ENCODE assay signal across 33 cellular contexts in the genomic region with DNA sequence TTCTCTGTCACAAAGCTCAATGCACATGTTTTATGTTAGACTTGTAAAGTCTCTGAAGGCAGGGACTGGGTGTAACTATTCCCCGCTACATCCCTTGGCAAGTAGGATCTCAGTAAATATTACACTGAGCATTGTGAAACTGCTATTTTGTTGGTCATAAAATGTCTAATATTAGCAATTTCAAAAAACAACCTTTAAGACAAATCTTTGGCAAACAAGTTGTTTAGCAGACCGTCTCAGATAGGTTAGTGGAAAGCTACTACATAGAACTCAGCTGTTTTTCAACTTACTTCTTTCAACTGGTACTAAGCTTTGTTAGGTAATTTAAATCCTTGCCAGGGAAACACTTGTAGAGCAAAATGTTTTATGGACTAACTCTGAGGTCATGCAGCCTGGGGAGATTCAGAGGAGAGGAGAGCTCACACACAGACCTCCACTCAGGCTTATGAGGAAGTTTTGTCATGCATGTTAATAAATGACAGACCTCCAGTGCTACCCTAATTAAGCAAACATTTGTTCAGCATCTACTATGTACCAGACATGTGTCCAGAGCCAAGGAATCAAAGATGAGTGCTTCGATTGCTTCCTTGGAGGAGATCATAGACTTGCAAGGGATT.
A peak's percentile ranks its signal among the peaks of the same experiment; 100 is the strongest.
DNase-seq lines count a peak whose midpoint lies in the region; ATAC-seq, FAIRE-seq and TF ChIP-seq lines count a peak whose summit lies in the region.
"Had no signal": no experiment of that assay in that cellular context is flagged by ENCODE, and none has a peak within 500 bp of the region (broad histone marks: within the 10 kb centered on the region; RNA-seq: fewer than 3 reads in every experiment).

No MANE protein-coding gene starts in this region.

- H3K27me3 ChIP-seq in iPS-20b (ENCODE audit: insufficient read depth, low read length) (no peaks in the 10 kb centered on the region), pancreas (no peaks in the 10 kb centered on the region)
- H3K27me3 ChIP-seq: left lung, MG63, right lobe of liver, upper lobe of left lung had no signal

- CTCF ChIA-PET in OCI-LY7 (lab: Charles Lee; ENCODE audit: unreplicated experiment) = no interaction called here

- no peaks in the 10 kb centered on the region for H4K20me1 ChIP-seq in OCI-LY7 (ENCODE audit: insufficient read depth, low read length)

- H3K36me3 ChIP-seq in iPS-20b (ENCODE audit: insufficient read depth, low read depth, low read length) (no peaks in the 10 kb centered on the region), pancreas (no peaks in the 10 kb centered on the region), OCI-LY7 (ENCODE audit: insufficient read depth, low read length) (no peaks in the 10 kb centered on the region)
- H3K36me3 ChIP-seq: heart right ventricle, left lung, MG63, right lobe of liver, upper lobe of left lung had no signal

- peak overlapping the region; percentile 4; the same call in 1 of the 2 replicates for H3K9ac ChIP-seq in iPS-20b (ENCODE audit: low read depth, low read length)
- H3K9ac ChIP-seq: KMS-11, SK-N-SH had no signal

- no peaks in the 10 kb centered on the region for H3K9me2 ChIP-seq in OCI-LY7 (ENCODE audit: insufficient read depth, low read length)
- H3K9me2 ChIP-seq: SK-N-SH had no signal

- intact Hi-C loops in pancreas (cut with DNase I) (no loop called here), OCI-LY7 (cut with micrococcal nuclease; ENCODE audit: unreplicated experiment) (no loop called here)

- DNase-seq in RCC 7860 (ENCODE audit: low spot score) (peak; percentile 11), pancreas (no peak), NCI-H524 (lab: John Stamatoyannopoulos, UW) (no peak), NCI-H2081 treated with DMSO at 0.1 percent for 48 hours (lab: John Stamatoyannopoulos, UW) (no peak), OCI-LY7 (ENCODE audit: low spot score) (no peak)
- DNase-seq in stimulated activated CD4-positive, alpha-beta T cell treated with anti-CD3 and anti-CD28 coated beads, Interleukin-2, amount 100 ng/mL, for 48 hours = no peak
- DNase-seq: activated gamma-delta T cell; activated naive CD8-positive, alpha-beta T cell treated with anti-CD3 and anti-CD28 coated beads, Interleukin-2, amount 50 U/mL, for 24 hours; activated T-cell treated with anti-CD3 and anti-CD28 coated beads, Interleukin-2, amount 50 U/mL, for 24 hours; AML-193; CD4-positive, CD25-positive, alpha-beta regulatory T cell; foreskin fibroblast; heart right ventricle; left lung; MG63; NCI-H1105 treated with DMSO at 0.1 percent for 48 hours; NCI-H187 treated with DMSO at 0.1 percent for 48 hours; NCI-H2171 treated with DMSO at 0.1 percent for 48 hours; NCI-H524 treated with DMSO at 0.1 percent for 48 hours; PC-9; right lobe of liver; SK-N-SH; stimulated activated CD4-positive, alpha-beta T cell treated with anti-CD3 and anti-CD28 coated beads, Interleukin-4, amount 100 ng/mL, for 4 hours; substantia nigra; upper lobe of left lung had no signal

- peak in 3 of 4 donors; percentile 38 to 61 (median 57) for ATAC-seq in pancreas
- ATAC-seq: activated naive CD8-positive, alpha-beta T cell treated with anti-CD3 and anti-CD28 coated beads, Interleukin-2, amount 50 U/mL, for 24 hours; heart right ventricle; left lung; Right ventricle myocardium inferior had no signal

- TF ChIP-seq CTCF in 22Rv1 (IDR thresholded peaks at IDR 0.05) = no peak
- TF ChIP-seq CTCF in pancreas (IDR thresholded peaks at IDR 0.05) = no peak
- TF ChIP-seq CTCF in OCI-LY7 (conservative IDR thresholded peaks at IDR 0.05; ENCODE audit: low read length) = no peak

- no peak overlapping the region for H3K4me2 ChIP-seq in OCI-LY7 (ENCODE audit: low read length)
- H3K4me2 ChIP-seq: KMS-11, PC-9, SK-N-SH had no signal

- no TSS peak for BruUV-seq in OCI-LY7 (replicated peaks; lab: Mats Ljungman, UMichigan)

- no peaks in the 10 kb centered on the region for H3K79me2 ChIP-seq in OCI-LY7 (ENCODE audit: insufficient read depth, low read depth, low read length)

- H3K9me3 ChIP-seq in iPS-20b (ENCODE audit: insufficient read depth, low read depth, low read length) (peaks cover 4% of the 10 kb centered on the region; the same call in 1 of the 2 replicates), pancreas (peaks cover 0 to 5% (median 0%) of the 10 kb centered on the region in 4 donors), OCI-LY7 (ENCODE audit: low read length) (no peaks in the 10 kb centered on the region)
- H3K9me3 ChIP-seq: MG63, right lobe of liver, upper lobe of left lung had no signal

- no peak for FAIRE-seq in RCC 7860 (lab: Jason Lieb, UNC)
- FAIRE-seq in pancreas (lab: Jason Lieb, UNC) = no peak
- FAIRE-seq: A204.1, D721Med, GM19239 had no signal

- POLR2A ChIA-PET in OCI-LY7 (lab: Charles Lee) = no interaction called here

- 32 to 36% methylated on average over 3 of the region's 3 CpGs for WGBS in pancreas, 2 donors

- H3K27ac ChIP-seq in 22Rv1 (peak overlapping the region; percentile 34), iPS-20b (ENCODE audit: low read length) (no peak overlapping the region), pancreas (no peak overlapping the region), OCI-LY7 (ENCODE audit: low read depth, low read length, poor library complexity, severe bottlenecking) (no peak overlapping the region)
- H3K27ac ChIP-seq: heart right ventricle, HL-60, KMS-11, left lung, PC-9, right lobe of liver, upper lobe of left lung had no signal

- no peak overlapping the region for H2AFZ ChIP-seq in OCI-LY7 (ENCODE audit: low read length)
- H2AFZ ChIP-seq: PC-9 had no signal

- H3K4me1 ChIP-seq in iPS-20b (ENCODE audit: insufficient read depth, low read length) (peaks cover 21% of the 10 kb centered on the region), pancreas (no peaks in the 10 kb centered on the region), OCI-LY7 (ENCODE audit: insufficient read depth, low read length, poor library complexity, severe bottlenecking) (no peaks in the 10 kb centered on the region)
- H3K4me1 ChIP-seq: heart right ventricle, left lung, right lobe of liver, upper lobe of left lung had no signal

- no peak overlapping the region for H3K4me3 ChIP-seq in iPS-20b (ENCODE audit: low read length)
- H3K4me3 ChIP-seq in pancreas = no peak overlapping the region
- no peak overlapping the region for H3K4me3 ChIP-seq in OCI-LY7 (ENCODE audit: low read depth, low read length, poor library complexity, severe bottlenecking)
- H3K4me3 ChIP-seq: heart right ventricle, left lung, MG63, PC-9, right lobe of liver, upper lobe of left lung had no signal
